ENCODE assay signal across 8 cellular contexts in genomic region chr17:66468241-66469087, GRCh38.
A peak's percentile ranks its signal among the peaks of the same experiment; 100 is the strongest.
DNase-seq lines count a peak whose midpoint lies in the region; ATAC-seq and TF ChIP-seq lines count a peak whose summit lies in the region.
"Had no signal": no experiment of that assay in that cellular context is flagged by ENCODE, and none has a peak within 500 bp of the region (broad histone marks: within the 10 kb centered on the region; RNA-seq: fewer than 3 reads in every experiment).

No MANE protein-coding gene starts in this region.

- peak overlapping the region; percentile 19 for H3K27ac ChIP-seq in foreskin keratinocyte
- peak overlapping the region in 14 of 21 experiments; percentile 5 to 54 (median 36) for H3K27ac ChIP-seq in skin epidermis
- H3K27ac ChIP-seq: KMS-11 had no signal

- peaks cover 31% of the 10 kb centered on the region for H3K4me1 ChIP-seq in foreskin keratinocyte

- no peak overlapping the region for H3K4me3 ChIP-seq in skin epidermis

- DNase-seq in HT1080 (ENCODE audit: low read depth): peak; percentile 66
- peak; percentile 90 for DNase-seq in SKM-1 treated with dmso at 0.1 percent for 144 hours (lab: John Stamatoyannopoulos, UW; ENCODE audit: unreplicated experiment)
- peak; percentile 89 to 95 for DNase-seq in foreskin keratinocyte

- no peak for TF ChIP-seq CTCF in foreskin keratinocyte (conservative IDR thresholded peaks at IDR 0.05)

- no peaks in the 10 kb centered on the region for H3K27me3 ChIP-seq in foreskin keratinocyte

- ATAC-seq in foreskin keratinocyte: peak; percentile 47
- no peak for ATAC-seq in HG03280 (IDR thresholded peaks at IDR 0.05; ENCODE audit: unreplicated experiment)
- ATAC-seq in HG02588 (IDR thresholded peaks at IDR 0.05; ENCODE audit: unreplicated experiment): no peak
- ATAC-seq in GM18907 (IDR thresholded peaks at IDR 0.05; ENCODE audit: unreplicated experiment): no peak
